ENCODE assay signal across 9 cellular contexts in the genomic region with DNA sequence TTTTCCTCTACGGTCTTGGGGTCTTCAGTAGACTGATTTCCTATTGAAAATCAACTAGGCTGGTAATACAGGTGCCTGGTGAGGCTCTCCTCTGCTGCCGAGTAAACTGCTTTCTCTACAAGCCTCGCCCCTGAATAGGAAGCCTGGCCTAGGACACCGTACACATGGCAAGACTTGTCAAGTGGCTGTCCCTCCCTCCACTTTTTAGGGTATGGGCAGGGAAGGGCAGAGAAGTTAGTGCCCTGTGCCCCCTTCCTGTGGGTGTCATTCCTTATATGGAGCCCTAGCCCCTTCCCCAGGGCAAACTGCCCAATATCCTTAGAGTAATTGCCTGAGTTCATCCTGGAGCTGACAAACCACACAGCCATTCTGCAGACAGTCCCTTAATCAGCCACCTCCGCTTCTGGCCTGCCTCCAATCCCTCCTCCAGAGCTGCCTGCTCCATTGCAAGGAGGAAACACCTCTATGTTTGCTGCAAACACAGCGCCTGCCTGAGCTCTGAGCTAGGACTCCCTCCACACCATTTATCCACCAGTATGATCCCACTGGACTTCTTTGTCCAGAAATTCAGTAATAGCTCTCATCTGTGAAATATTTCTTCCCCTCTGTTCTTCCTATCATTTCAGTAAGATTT.
A peak's percentile ranks its signal among the peaks of the same experiment; 100 is the strongest.
DNase-seq lines count a peak whose midpoint lies in the region; ATAC-seq and TF ChIP-seq lines count a peak whose summit lies in the region.
"Had no signal": no experiment of that assay in that cellular context is flagged by ENCODE, and none has a peak within 500 bp of the region (broad histone marks: within the 10 kb centered on the region; RNA-seq: fewer than 3 reads in every experiment).

No MANE protein-coding gene starts in this region.

- H3K4me1 ChIP-seq in esophagus squamous epithelium = peaks cover 0 to 23% (median 8%) of the 10 kb centered on the region in 3 donors
- H3K4me1 ChIP-seq in CD8-positive, alpha-beta memory T cell (ENCODE audit: insufficient read depth, low read length) = no peaks in the 10 kb centered on the region

- WGBS in esophagus squamous epithelium, 2 donors = 27 to 37% methylated on average over 4 of the region's 6 CpGs

- H3K9me3 ChIP-seq in esophagus squamous epithelium = no peaks in the 10 kb centered on the region
- H3K9me3 ChIP-seq in CD8-positive, alpha-beta memory T cell (ENCODE audit: low read length) = no peaks in the 10 kb centered on the region

- peaks cover 36% of the 10 kb centered on the region for H3K4me1 Mint-ChIP-seq in nephron progenitor cell
- peaks cover 40 to 59% (median 46%) of the 10 kb centered on the region in 3 donors for H3K4me1 Mint-ChIP-seq in CD8-positive, alpha-beta memory T cell

- peak overlapping the region in 3 of 4 donors; percentile 16 to 52 (median 38) for H3K27ac ChIP-seq in esophagus squamous epithelium
- no peak overlapping the region for H3K27ac ChIP-seq in CD8-positive, alpha-beta memory T cell (ENCODE audit: low read depth, low read length)

- CTCF ChIA-PET in BJ (lab: Yijun Ruan, JAX) = interaction anchor here (1.0 kb wide), 1 partner anchor 8 kb away, joined by 3 read pairs; no protein-coding TSS in a partner anchor
- CTCF ChIA-PET in CD8-positive, alpha-beta memory T cell (lab: Charles Lee) = no interaction called here

- H3K4me3 Mint-ChIP-seq in nephron progenitor cell = no peak overlapping the region
- peak overlapping the region in 1 of 7 donors; percentile 42 for H3K4me3 Mint-ChIP-seq in CD8-positive, alpha-beta memory T cell
- H3K4me3 Mint-ChIP-seq: stimulated activated naive CD8-positive, alpha-beta T cell treated with anti-CD3 and anti-CD28 coated beads, Interleukin-15, amount 100 ng/mL, for 72 hours had no signal

- no peak for TF ChIP-seq CTCF in BJ (IDR thresholded peaks at IDR 0.05; ENCODE audit: insufficient read depth, low read depth, low read length)
- no peak for TF ChIP-seq CTCF in esophagus squamous epithelium (IDR thresholded peaks at IDR 0.05)
- TF ChIP-seq CTCF in nephron progenitor cell (IDR thresholded peaks at IDR 0.05) = no peak

- no peak for ATAC-seq in HG03432 (IDR thresholded peaks at IDR 0.05; ENCODE audit: unreplicated experiment)
- no peak for ATAC-seq in GM19324 (IDR thresholded peaks at IDR 0.05; ENCODE audit: low FRiP score, unreplicated experiment)
- ATAC-seq in GM21825 (IDR thresholded peaks at IDR 0.05; ENCODE audit: unreplicated experiment) = no peak
- ATAC-seq: stimulated activated naive CD8-positive, alpha-beta T cell treated with anti-CD3 and anti-CD28 coated beads, Interleukin-15, amount 100 ng/mL, for 72 hours had no signal

- POLR2A ChIA-PET in BJ (lab: Charles Lee) = no interaction called here
- POLR2A ChIA-PET in CD8-positive, alpha-beta memory T cell (lab: Charles Lee) = no interaction called here

- H3K36me3 ChIP-seq in BJ (ENCODE audit: control insufficient read depth, insufficient read depth, low read length) = no peaks in the 10 kb centered on the region
- peaks cover 0 to 35% (median 0%) of the 10 kb centered on the region in 3 donors for H3K36me3 ChIP-seq in esophagus squamous epithelium
- H3K36me3 ChIP-seq in CD8-positive, alpha-beta memory T cell (ENCODE audit: insufficient read depth, low read length) = no peaks in the 10 kb centered on the region

- DNase-seq in BJ (ENCODE audit: low read depth) (no peak), NCI-H2227 (lab: John Stamatoyannopoulos, UW; ENCODE audit: unreplicated experiment) (peak; percentile 34), esophagus squamous epithelium (lab: John Stamatoyannopoulos, UW) (no peak), nephron progenitor cell (no peak)
- no peak for DNase-seq in CD8-positive, alpha-beta memory T cell
- DNase-seq: stimulated activated naive CD8-positive, alpha-beta T cell treated with anti-CD3 and anti-CD28 coated beads, Interleukin-15, amount 100 ng/mL, for 72 hours had no signal

- 0 out of 2 replicates have a peak overlapping the region, but pooled peaks have one; percentile 3 for H3K4me3 ChIP-seq in BJ (ENCODE audit: low read depth, low read length)
- H3K4me3 ChIP-seq in esophagus squamous epithelium = no peak overlapping the region
- no peak overlapping the region for H3K4me3 ChIP-seq in CD8-positive, alpha-beta memory T cell (ENCODE audit: low read length)

- no peaks in the 10 kb centered on the region for H3K27me3 Mint-ChIP-seq in nephron progenitor cell (ENCODE audit: low read depth, poor library complexity)
- no peaks in the 10 kb centered on the region for H3K27me3 Mint-ChIP-seq in CD8-positive, alpha-beta memory T cell
- H3K27me3 Mint-ChIP-seq: stimulated activated naive CD8-positive, alpha-beta T cell treated with anti-CD3 and anti-CD28 coated beads, Interleukin-15, amount 100 ng/mL, for 72 hours had no signal

- TF ChIP-seq POLR2A in esophagus squamous epithelium (IDR thresholded peaks at IDR 0.05) = no peak

- intact Hi-C loops in esophagus squamous epithelium (cut with DNase I) = no loop called here

- H3K27me3 ChIP-seq in BJ (ENCODE audit: control insufficient read depth, insufficient read depth, low read length) (no peaks in the 10 kb centered on the region), esophagus squamous epithelium (no peaks in the 10 kb centered on the region)
- H3K27me3 ChIP-seq in CD8-positive, alpha-beta memory T cell (ENCODE audit: insufficient read depth, low read length, poor library complexity, severe bottlenecking) = no peaks in the 10 kb centered on the region

- peaks cover 25% of the 10 kb centered on the region for H3K36me3 Mint-ChIP-seq in nephron progenitor cell (ENCODE audit: low read depth)
- peaks cover 21 to 58% (median 22%) of the 10 kb centered on the region in 3 donors for H3K36me3 Mint-ChIP-seq in CD8-positive, alpha-beta memory T cell

- H3K27ac Mint-ChIP-seq in nephron progenitor cell = peak overlapping the region; percentile 44
- H3K27ac Mint-ChIP-seq in CD8-positive, alpha-beta memory T cell = peak overlapping the region in 3 of 8 donors; percentile 20 to 84 (median 44)

- H3K9me3 Mint-ChIP-seq in nephron progenitor cell = no peaks in the 10 kb centered on the region
- H3K9me3 Mint-ChIP-seq in CD8-positive, alpha-beta memory T cell = no peaks in the 10 kb centered on the region
- H3K9me3 Mint-ChIP-seq: stimulated activated naive CD8-positive, alpha-beta T cell treated with anti-CD3 and anti-CD28 coated beads, Interleukin-15, amount 100 ng/mL, for 72 hours had no signal
